In the genomic region with DNA sequence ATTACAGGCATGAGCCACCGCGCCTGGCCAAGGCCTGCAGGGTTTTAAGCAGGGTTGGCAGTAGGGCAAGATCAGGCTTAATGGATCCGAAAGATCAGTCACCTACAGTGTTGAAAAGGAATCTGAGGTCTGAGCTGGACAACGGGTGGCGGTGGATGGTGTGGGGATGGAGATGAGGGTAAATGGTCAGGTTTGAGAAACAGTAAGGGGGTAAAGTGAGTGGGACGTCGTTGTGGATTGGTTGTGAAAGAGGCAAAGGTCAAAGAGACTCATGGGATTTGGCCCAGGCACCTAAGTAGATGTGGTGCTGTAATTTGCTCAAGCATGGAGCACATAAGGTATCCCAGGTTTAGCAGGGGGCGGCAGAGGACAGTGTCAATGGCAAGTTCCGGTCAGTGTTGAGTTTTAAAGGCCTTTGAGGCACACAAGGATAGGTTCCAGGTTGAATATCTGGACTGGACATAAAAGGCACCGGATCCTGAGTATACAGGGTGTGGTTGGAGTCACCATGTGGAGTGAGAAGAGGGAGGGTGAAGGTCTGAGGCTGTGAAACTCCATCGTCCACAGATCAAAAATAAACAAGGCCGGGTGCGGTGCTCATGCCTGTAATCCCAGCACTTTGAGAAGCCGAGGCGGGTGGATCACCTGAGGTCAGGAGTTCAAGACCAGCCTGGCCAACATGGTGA, we compare ENCODE assay signal across 10 cellular contexts. TPM values are rescaled to one million over a fixed set of nuclear protein-coding genes. Genes with fewer than 3 reads are reported as not detected.
DNase-seq lines count a peak whose midpoint lies in the region; ATAC-seq and TF ChIP-seq lines count a peak whose summit lies in the region.
"Had no signal": no experiment of that assay in that cellular context is flagged by ENCODE, and none has a peak within 500 bp of the region (broad histone marks: within the 10 kb centered on the region; RNA-seq: fewer than 3 reads in every experiment).

No MANE protein-coding gene starts in this region.

- ATAC-seq in WTC11: no peak

- H3K27me3 Mint-ChIP-seq in activated CD4-positive, alpha-beta T cell treated with anti-CD3 and anti-CD28 coated beads, Interleukin-2, amount 10 ng/mL, durations not matched to agents 24 days and 14 days: no peaks in the 10 kb centered on the region
- H3K27me3 Mint-ChIP-seq in WTC11 (ENCODE audit: low read depth): no peaks in the 10 kb centered on the region; the same call in 1 of the 2 replicates
- H3K27me3 Mint-ChIP-seq in immature natural killer cell (ENCODE audit: low read depth in 3 of 3): peaks cover 1 to 2% (median 1%) of the 10 kb centered on the region in 3 donors

- peak overlapping the region in 1 of 8 donors; percentile 81 for H3K4me3 ChIP-seq in spleen

- CTCF ChIA-PET in WTC11 (lab: Charles Lee): interaction anchor here (0.6 to 3.1 kb wide), 7 partner anchors 8 to 115 kb away, joined by 3 to 20 read pairs (median 9); partner anchors contain the start of genes ARMC7 and MRPL58

- WGBS in spleen, 5 donors: 74 to 87% (median 80%) methylated on average over 15 of the region's 15 CpGs

- H3K4me1 Mint-ChIP-seq in activated CD4-positive, alpha-beta T cell treated with anti-CD3 and anti-CD28 coated beads, Interleukin-2, amount 10 ng/mL, durations not matched to agents 24 days and 14 days: peaks cover 38% of the 10 kb centered on the region
- H3K4me1 Mint-ChIP-seq in WTC11: peaks cover 67% of the 10 kb centered on the region
- H3K4me1 Mint-ChIP-seq in immature natural killer cell: peaks cover 12 to 14% of the 10 kb centered on the region in 2 donors

- H3K36me3 ChIP-seq in spleen: no peaks in the 10 kb centered on the region
- H3K36me3 ChIP-seq: tibial artery had no signal

- no peak for DNase-seq in activated CD4-positive, alpha-beta T cell treated with anti-CD3 and anti-CD28 coated beads, Interleukin-2, amount 10 ng/mL, durations not matched to agents 24 days and 14 days
- DNase-seq in activated CD4-positive, alpha-beta T cell treated with anti-CD3 and anti-CD28 coated beads, Interleukin-2, amount 50 U/mL, for 1 hour: no peak
- no peak for DNase-seq in WTC11 (ENCODE audit: low spot score)
- no peak for DNase-seq in immature natural killer cell
- no peak for DNase-seq in spleen
- DNase-seq in activated CD4-positive, CD25-positive, alpha-beta regulatory T cell (lab: John Stamatoyannopoulos, UW): no peak
- DNase-seq in NCI-H1048 (lab: John Stamatoyannopoulos, UW): no peak
- no peak for DNase-seq in nucleus accumbens (lab: John Stamatoyannopoulos, UW)
- DNase-seq: ACHN had no signal

- peak overlapping the region; percentile 88 for H3K4me3 Mint-ChIP-seq in activated CD4-positive, alpha-beta T cell treated with anti-CD3 and anti-CD28 coated beads, Interleukin-2, amount 10 ng/mL, durations not matched to agents 24 days and 14 days
- H3K4me3 Mint-ChIP-seq in WTC11: peak overlapping the region; percentile 69
- peak overlapping the region; percentile 79 to 83 (median 80) for H3K4me3 Mint-ChIP-seq in immature natural killer cell

- peak overlapping the region; percentile 39 for H3K27ac Mint-ChIP-seq in activated CD4-positive, alpha-beta T cell treated with anti-CD3 and anti-CD28 coated beads, Interleukin-2, amount 10 ng/mL, durations not matched to agents 24 days and 14 days
- H3K27ac Mint-ChIP-seq in WTC11: peak overlapping the region; percentile 91
- peak overlapping the region in 5 of 6 donors; percentile 1 to 77 (median 68) for H3K27ac Mint-ChIP-seq in immature natural killer cell

- H3K4me1 ChIP-seq in spleen: peaks cover 33 to 77% (median 56%) of the 10 kb centered on the region in 6 donors

- no peaks in the 10 kb centered on the region for H3K9me3 Mint-ChIP-seq in activated CD4-positive, alpha-beta T cell treated with anti-CD3 and anti-CD28 coated beads, Interleukin-2, amount 10 ng/mL, durations not matched to agents 24 days and 14 days
- H3K9me3 Mint-ChIP-seq in WTC11: no peaks in the 10 kb centered on the region
- H3K9me3 Mint-ChIP-seq in immature natural killer cell: no peaks in the 10 kb centered on the region

- no peaks in the 10 kb centered on the region for H3K27me3 ChIP-seq in spleen (replicated peaks in 1 of 7)

- no peak for TF ChIP-seq POLR2A in spleen (IDR thresholded peaks at IDR 0.05)

- intact Hi-C loops in activated CD4-positive, alpha-beta T cell treated with anti-CD3 and anti-CD28 coated beads, Interleukin-2, amount 10 ng/mL, durations not matched to agents 24 days and 14 days (cut with micrococcal nuclease): loop anchor here (2.0 kb wide), 1 partner anchor 22 kb away; the partner anchor contains the start of gene ARMC7
- intact Hi-C loops in spleen (cut with DNase I; ENCODE audit: low total_unique reads): no loop called here

- peak overlapping the region in 7 of 8 donors; percentile 70 to 97 (median 89) for H3K27ac ChIP-seq in spleen

- no peaks in the 10 kb centered on the region for H3K36me3 Mint-ChIP-seq in activated CD4-positive, alpha-beta T cell treated with anti-CD3 and anti-CD28 coated beads, Interleukin-2, amount 10 ng/mL, durations not matched to agents 24 days and 14 days (ENCODE audit: low read depth)
- H3K36me3 Mint-ChIP-seq in WTC11 (no peaks in the 10 kb centered on the region), immature natural killer cell (no peaks in the 10 kb centered on the region)

- TF ChIP-seq CTCF in WTC11 (IDR thresholded peaks at IDR 0.05): no peak
- no peak for TF ChIP-seq CTCF in spleen (IDR thresholded peaks at IDR 0.05 in 8 of 11, conservative IDR thresholded peaks at IDR 0.05 in 3 of 11)

- POLR2A ChIA-PET in WTC11 (lab: Charles Lee): interaction anchor here (0.8 to 1.9 kb wide), 6 partner anchors 9 to 214 kb away, joined by 3 to 6 read pairs (median 4); partner anchors contain the start of genes FDXR, JPT1 and NT5C

- no peaks in the 10 kb centered on the region for H3K9me3 ChIP-seq in spleen
- H3K9me3 ChIP-seq: tibial artery had no signal

TF ChIP-seq in WTC11, 78 proteins besides CTCF, POLR2A, EP300 and RAD21 (continues in another document):
- TF ChIP-seq MLX (CRISPR knock-in tag; IDR thresholded peaks at IDR 0.05) (no peak), HMGA2 (CRISPR knock-in tag; IDR thresholded peaks at IDR 0.05) (no peak), TCF7 (CRISPR knock-in tag; IDR thresholded peaks at IDR 0.05; ENCODE audit: low read depth) (no peak), RORB (CRISPR knock-in tag; IDR thresholded peaks at IDR 0.05) (no peak)
- TF ChIP-seq, protein P1, sequence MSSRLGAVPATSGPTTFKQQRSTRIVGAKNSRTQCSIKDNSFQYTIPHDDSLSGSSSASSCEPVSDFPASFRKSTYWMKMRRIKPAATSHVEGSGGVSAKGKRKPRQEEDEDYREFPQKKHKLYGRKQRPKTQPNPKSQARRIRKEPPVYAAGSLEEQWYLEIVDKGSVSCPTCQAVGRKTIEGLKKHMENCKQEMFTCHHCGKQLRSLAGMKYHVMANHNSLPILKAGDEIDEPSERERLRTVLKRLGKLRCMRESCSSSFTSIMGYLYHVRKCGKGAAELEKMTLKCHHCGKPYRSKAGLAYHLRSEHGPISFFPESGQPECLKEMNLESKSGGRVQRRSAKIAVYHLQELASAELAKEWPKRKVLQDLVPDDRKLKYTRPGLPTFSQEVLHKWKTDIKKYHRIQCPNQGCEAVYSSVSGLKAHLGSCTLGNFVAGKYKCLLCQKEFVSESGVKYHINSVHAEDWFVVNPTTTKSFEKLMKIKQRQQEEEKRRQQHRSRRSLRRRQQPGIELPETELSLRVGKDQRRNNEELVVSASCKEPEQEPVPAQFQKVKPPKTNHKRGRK (CRISPR knock-in tag; IDR thresholded peaks at IDR 0.05; ENCODE audit: borderline replicate concordance): no peak

RNA-seq across cellular contexts. Expression of gene SLC16A5, which starts 1.1 kb away (rescaled TPM):
- total RNA-seq in activated CD4-positive, alpha-beta T cell treated with anti-CD3 and anti-CD28 coated beads, Interleukin-2, amount 10 ng/mL, durations not matched to agents 24 days and 14 days: 6.8 and 7.2 TPM in 2 replicates
- total RNA-seq in WTC11 (2021) (32.4 to 33.5 TPM (median 33.1 TPM) in 3 replicates), spleen (10 to 100 TPM in 6 of 7 donors, 1 to 10 TPM in 1; 9.3 to 31.0 (median 14.9) TPM)
- polyA plus RNA-seq in immature natural killer cell (1 to 10 TPM; 1.5 to 2.1 (median 1.5) TPM), spleen (1 to 10 TPM; 3.1 to 6.4 (median 4.7) TPM)

RNA-seq across cellular contexts. Expression of gene ARMC7, which starts 23.1 kb away (rescaled TPM):
- total RNA-seq in activated CD4-positive, alpha-beta T cell treated with anti-CD3 and anti-CD28 coated beads, Interleukin-2, amount 10 ng/mL, durations not matched to agents 24 days and 14 days: 11.2 and 12.0 TPM in 2 replicates
- 13.2 to 15.9 TPM (median 14.8 TPM) in 3 replicates for total RNA-seq in WTC11 (2021)
- 1 to 10 TPM in 2 of 3 donors, under 1 TPM in 1; 0.57 to 7.5 (median 3.5) TPM for polyA plus RNA-seq in immature natural killer cell
- 10 to 100 TPM; 10.5 to 19.2 (median 14.7) TPM for total RNA-seq in spleen
- polyA plus RNA-seq in spleen: 10 to 100 TPM in 2 of 3 donors, 1 to 10 TPM in 1; 7.8 to 12.4 (median 10.0) TPM

RNA-seq across cellular contexts. Expression of gene KCTD2, which starts 39.6 kb away (rescaled TPM):
- 18.7 and 19.0 TPM in 2 replicates for total RNA-seq in activated CD4-positive, alpha-beta T cell treated with anti-CD3 and anti-CD28 coated beads, Interleukin-2, amount 10 ng/mL, durations not matched to agents 24 days and 14 days
- total RNA-seq in WTC11 (2021) (31.3 to 34.0 TPM (median 32.8 TPM) in 3 replicates), spleen (10 to 100 TPM; 23.0 to 28.4 (median 25.5) TPM)
- polyA plus RNA-seq in immature natural killer cell (1 to 10 TPM; 2.3 to 6.0 (median 4.4) TPM), spleen (10 to 100 TPM; 11.0 to 27.2 (median 11.9) TPM)

RNA-seq across cellular contexts. Expression of gene ATP5PD, which starts 39.9 kb away (rescaled TPM):
- total RNA-seq in activated CD4-positive, alpha-beta T cell treated with anti-CD3 and anti-CD28 coated beads, Interleukin-2, amount 10 ng/mL, durations not matched to agents 24 days and 14 days: 158 and 161 TPM in 2 replicates
- total RNA-seq in WTC11 (2021) (383 to 427 TPM (median 419 TPM) in 3 replicates), spleen (100 to 1,000 TPM; 124 to 164 (median 137) TPM)
- polyA plus RNA-seq in immature natural killer cell (100 to 1,000 TPM; 257 to 366 (median 261) TPM), spleen (100 to 1,000 TPM; 257 to 312 (median 270) TPM)

RNA-seq across cellular contexts. Expression of gene NT5C, which starts 44.9 kb away (rescaled TPM):
- total RNA-seq in activated CD4-positive, alpha-beta T cell treated with anti-CD3 and anti-CD28 coated beads, Interleukin-2, amount 10 ng/mL, durations not matched to agents 24 days and 14 days: 76.5 and 84.7 TPM in 2 replicates
- total RNA-seq in WTC11 (2021): 91.0 to 102 TPM (median 96.9 TPM) in 3 replicates
- 100 to 1,000 TPM in 1 of 3 donors, 10 to 100 TPM in 2; 80.3 to 111 (median 88.8) TPM for polyA plus RNA-seq in immature natural killer cell
- total RNA-seq in spleen: 10 to 100 TPM; 48.2 to 77.9 (median 54.6) TPM
- polyA plus RNA-seq in spleen: 100 to 1,000 TPM; 105 to 145 (median 139) TPM

Comparison
In these comparisons a context has a peak if more than half of its experiments do, and no peak if none do; other contexts are left out.
1. H3K27ac Mint-ChIP-seq: peak in every context shown above with its lines; median percentile 91 in WTC11; 68 in immature natural killer cell; 39 in activated CD4-positive, alpha-beta T cell treated with anti-CD3 and anti-CD28 coated beads, Interleukin-2, amount 10 ng/mL, durations not matched to agents 24 days and 14 days.